25 cellular contexts compared by ENCODE assay signal in genomic region chr4:174554329-174554728, GRCh38. TPM values are rescaled to one million over a fixed set of nuclear protein-coding genes. Genes with fewer than 3 reads are reported as not detected.
"Had no signal": no experiment of that assay in that cellular context is flagged by ENCODE, and none has a peak within 500 bp of the region (broad histone marks: within the 10 kb centered on the region; RNA-seq: fewer than 3 reads in every experiment).

No MANE protein-coding gene starts in this region.

- ATAC-seq: activated T-cell treated with anti-CD3 and anti-CD28 coated beads, Interleukin-2, amount 50 U/mL, for 4 hours; effector memory CD8-positive, alpha-beta T cell; gastrocnemius medialis; left ventricle myocardium superior; right cardiac atrium; stimulated activated effector memory CD8-positive, alpha-beta T cell treated with anti-CD3 and anti-CD28 coated beads, Interleukin-12 subunit alpha, Interleukin-12 subunit beta, amount 100 ng/mL, for 72 hours; stimulated activated naive CD8-positive, alpha-beta T cell treated with anti-CD3 and anti-CD28 coated beads, Interleukin-15, amount 100 ng/mL, for 72 hours had no signal

- H3K27ac ChIP-seq: colonic mucosa, dorsolateral prefrontal cortex, gastrocnemius medialis, parathyroid adenoma, skin epidermis, suprapubic skin, tibial nerve had no signal

- H3K79me2 ChIP-seq: parathyroid adenoma had no signal

- H3K27me3 ChIP-seq: colonic mucosa, gastrocnemius medialis, suprapubic skin, tibial nerve had no signal

- H3K4me3 ChIP-seq: colonic mucosa, dorsolateral prefrontal cortex, gastrocnemius medialis, skin epidermis, suprapubic skin, tibial nerve had no signal

- DNase-seq: activated CD4-positive, alpha-beta T cell treated with anti-CD3 and anti-CD28 coated beads for 4 hours; activated CD4-positive, alpha-beta T cell treated with anti-CD3 and anti-CD28 coated beads, Interleukin-2, amount 50 U/mL, for 48 hours; activated CD4-positive, CD25-positive, alpha-beta regulatory T cell; activated CD8-positive, alpha-beta memory T cell treated with anti-CD3 and anti-CD28 coated beads, Interleukin-2, amount 50 U/mL, for 48 hours; activated naive CD4-positive, alpha-beta T cell; activated naive CD8-positive, alpha-beta T cell treated with anti-CD3 and anti-CD28 coated beads for 36 hours; activated T-cell treated with anti-CD3 and anti-CD28 coated beads, Interleukin-2, amount 50 U/mL, for 4 hours; colonic mucosa; dorsolateral prefrontal cortex; effector memory CD8-positive, alpha-beta T cell; gastrocnemius medialis; hippocampal formation; left ventricle myocardium superior; right cardiac atrium; stimulated activated CD4-positive, alpha-beta T cell treated with anti-CD3 and anti-CD28 coated beads, Interleukin-2, amount 100 ng/mL, for 24 hours; stimulated activated naive CD8-positive, alpha-beta T cell treated with anti-CD3 and anti-CD28 coated beads, Interleukin-15, amount 100 ng/mL, for 72 hours had no signal

- FAIRE-seq: bronchial epithelial cell, endothelial cell of umbilical vein, urothelium cell line had no signal

- H3K36me3 ChIP-seq: colonic mucosa, gastrocnemius medialis, suprapubic skin, tibial nerve had no signal

- H3K4me1 ChIP-seq: colonic mucosa, gastrocnemius medialis, parathyroid adenoma, tibial nerve had no signal

- H3K9ac ChIP-seq: parathyroid adenoma had no signal

- H2AFZ ChIP-seq: parathyroid adenoma had no signal

- H3K9me3 ChIP-seq: colonic mucosa, gastrocnemius medialis, suprapubic skin, tibial nerve had no signal

RNA-seq across cellular contexts. Expression of gene HPGD, which starts 32.0 kb away (rescaled TPM):
- total RNA-seq: endothelial cell of umbilical vein, pulmonary artery endothelial cell had no signal
- polyA plus RNA-seq: endothelial cell of umbilical vein had no signal
